Comparison of ENCODE assay signal across 7 cellular contexts in genomic region chr13:90184355-90184754, GRCh38.
"Had no signal": no experiment of that assay in that cellular context is flagged by ENCODE, and none has a peak within 500 bp of the region (broad histone marks: within the 10 kb centered on the region; RNA-seq: fewer than 3 reads in every experiment).

No MANE protein-coding gene starts in this region.

- FAIRE-seq: HepG2, HTR-8/SVneo, K562 had no signal

- H3K4me3 ChIP-seq: K562 had no signal

- ATAC-seq: HepG2, K562 had no signal

- DNase-seq: IMR-90, KBM-7, KG1 had no signal

- H3K27ac ChIP-seq: HL-60 had no signal
